ENCODE assay signal across 10 cellular contexts in the genomic region with DNA sequence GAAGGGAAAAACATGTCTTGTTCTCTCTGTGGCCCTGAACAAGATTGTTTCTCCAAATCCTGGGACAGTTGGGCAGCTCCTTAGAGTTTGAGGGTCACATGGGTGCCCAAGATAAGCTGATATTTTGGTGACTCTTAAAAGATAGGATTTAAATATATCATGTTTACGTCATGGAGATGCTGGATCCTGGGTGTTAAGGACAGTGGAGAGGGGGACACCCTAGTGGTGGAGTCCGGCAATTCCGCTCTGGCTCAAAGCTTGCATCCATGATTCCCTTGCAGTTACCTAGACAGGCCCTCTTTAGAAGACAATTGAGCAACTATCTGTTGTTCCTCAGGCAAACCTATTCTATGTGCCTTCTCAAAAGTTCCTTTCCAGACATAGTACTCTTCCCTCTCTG.
A peak's percentile ranks its signal among the peaks of the same experiment; 100 is the strongest.
DNase-seq lines count a peak whose midpoint lies in the region; ATAC-seq and TF ChIP-seq lines count a peak whose summit lies in the region.
"Had no signal": no experiment of that assay in that cellular context is flagged by ENCODE, and none has a peak within 500 bp of the region (broad histone marks: within the 10 kb centered on the region; RNA-seq: fewer than 3 reads in every experiment).

No MANE protein-coding gene starts in this region.

- WGBS in esophagus muscularis mucosa: 87% methylated on average over 3 of the region's 3 CpGs

- no peak for TF ChIP-seq POLR2A in esophagus muscularis mucosa (IDR thresholded peaks at IDR 0.05; ENCODE audit: low read depth)

- POLR2A ChIA-PET in A673 (lab: Charles Lee; ENCODE audit: low non-redundant PET): no interaction called here

- intact Hi-C loops in A673 (cut with micrococcal nuclease; ENCODE audit: unreplicated experiment): no loop called here
- intact Hi-C loops in esophagus muscularis mucosa (cut with DNase I): loop anchor here (10.0 kb wide), 1 partner anchor 218 kb away; no protein-coding TSS in a partner anchor

- no peak overlapping the region for H3K27ac ChIP-seq in A673 (ENCODE audit: low read depth, low read length, poor library complexity, severe bottlenecking)
- no peak overlapping the region for H3K27ac ChIP-seq in esophagus muscularis mucosa (replicated peaks in 1 of 4)
- H3K27ac ChIP-seq: SJSA1, suprapubic skin had no signal

- ATAC-seq in GM19328 (IDR thresholded peaks at IDR 0.05; ENCODE audit: unreplicated experiment) (no peak), GM18502 (IDR thresholded peaks at IDR 0.05; ENCODE audit: poor library complexity, unreplicated experiment) (no peak)

- H3K4me1 ChIP-seq in A673 (ENCODE audit: insufficient read depth, low read length, poor library complexity, severe bottlenecking): no peaks in the 10 kb centered on the region
- H3K4me1 ChIP-seq in esophagus muscularis mucosa: no peaks in the 10 kb centered on the region
- H3K4me1 ChIP-seq: SJSA1, suprapubic skin had no signal

- CTCF ChIA-PET in A673 (lab: Charles Lee): no interaction called here

- H3K27me3 ChIP-seq in A673 (replicated peaks; ENCODE audit: insufficient read depth, low read depth, low read length, poor library complexity) (peaks cover 24% of the 10 kb centered on the region), esophagus muscularis mucosa (no peaks in the 10 kb centered on the region)
- H3K27me3 ChIP-seq: SJSA1 had no signal

- TF ChIP-seq EP300 in esophagus muscularis mucosa (IDR thresholded peaks at IDR 0.05): no peak

- no TSS peak for BruUV-seq in A673 (replicated peaks; lab: Mats Ljungman, UMichigan)

- no peak overlapping the region for H3K4me3 ChIP-seq in A673 (ENCODE audit: low read depth, low read length, poor library complexity, severe bottlenecking)
- H3K4me3 ChIP-seq in esophagus muscularis mucosa: no peak overlapping the region
- H3K4me3 ChIP-seq: SJSA1, suprapubic skin had no signal

- peak; percentile 17 for DNase-seq in A673 (ENCODE audit: low spot score)
- DNase-seq in OCI-M1 (lab: John Stamatoyannopoulos, UW): peak; percentile 11
- DNase-seq in esophagus muscularis mucosa (ENCODE audit: extremely low spot score): no peak
- DNase-seq in DMS114 treated with DMSO at 0.1 percent for 48 hours (lab: John Stamatoyannopoulos, UW; ENCODE audit: unreplicated experiment): no peak
- no peak for DNase-seq in NCI-H2081 treated with DMSO at 0.1 percent for 48 hours (lab: John Stamatoyannopoulos, UW)

- H3K9me3 ChIP-seq in A673 (ENCODE audit: low read depth, low read length, poor library complexity, severe bottlenecking): peaks cover 8% of the 10 kb centered on the region
- H3K9me3 ChIP-seq in esophagus muscularis mucosa: no peaks in the 10 kb centered on the region
- H3K9me3 ChIP-seq: SJSA1, suprapubic skin had no signal

- TF ChIP-seq CTCF in A673 (conservative IDR thresholded peaks at IDR 0.05; ENCODE audit: low read depth, low read length): peak; percentile 46
- TF ChIP-seq CTCF in GM12873 (IDR thresholded peaks at IDR 0.05; ENCODE audit: insufficient read depth, low read depth, low read length, missing control alignments): peak; percentile 47
- peak; percentile 17 to 39 (median 23) for TF ChIP-seq CTCF in esophagus muscularis mucosa (IDR thresholded peaks at IDR 0.05)

- H3K36me3 ChIP-seq in A673 (ENCODE audit: insufficient read depth, low read length, poor library complexity, severe bottlenecking): no peaks in the 10 kb centered on the region
- peaks cover 0 to 56% (median 15%) of the 10 kb centered on the region in 4 donors for H3K36me3 ChIP-seq in esophagus muscularis mucosa
- H3K36me3 ChIP-seq: SJSA1, suprapubic skin had no signal

Comparison
In these comparisons a context has a peak if more than half of its experiments do, and no peak if none do; other contexts are left out.
1. DNase-seq: peak in A673 (single experiment) and OCI-M1 (single experiment); none in esophagus muscularis mucosa (single experiment), DMS114 treated with DMSO at 0.1 percent for 48 hours (single experiment) and NCI-H2081 treated with DMSO at 0.1 percent for 48 hours (single experiment).
2. Peak in every context shown above with its lines, with median percentiles within 50 percentile points of each other: CTCF ChIP-seq.